4 cellular contexts compared by ENCODE assay signal in the genomic region with DNA sequence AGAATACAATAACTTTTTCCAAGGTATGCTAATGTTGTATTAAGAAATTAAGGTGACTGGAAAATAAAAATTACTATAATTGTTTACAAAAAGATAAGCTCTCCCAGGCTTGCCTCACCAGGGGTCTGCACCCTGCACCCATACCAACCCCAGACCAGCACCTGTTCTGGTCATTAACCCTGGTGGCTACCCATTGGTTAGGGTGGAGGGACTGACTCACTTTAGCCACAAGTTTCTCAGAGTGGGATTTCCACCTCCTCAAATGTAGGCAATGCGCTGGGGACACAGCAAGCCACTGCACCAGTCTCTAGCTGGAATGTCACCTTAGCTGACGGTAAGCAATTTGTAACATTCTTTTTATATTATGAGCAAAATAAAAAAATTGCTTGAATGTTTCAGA.
"Had no signal": no experiment of that assay in that cellular context is flagged by ENCODE, and none has a peak within 500 bp of the region (broad histone marks: within the 10 kb centered on the region; RNA-seq: fewer than 3 reads in every experiment).

No MANE protein-coding gene starts in this region.

- H3K4me2 ChIP-seq: GM23338 had no signal

- DNase-seq: H9, HCEC 1CT had no signal

- H2AFZ ChIP-seq: GM23338 had no signal

- H3K27ac ChIP-seq: HL-60 had no signal

- H3K4me3 ChIP-seq: GM23338 had no signal
